ENCODE assay signal across 14 cellular contexts in genomic region chr18:62898359-62898758, GRCh38.
DNase-seq lines count a peak whose midpoint lies in the region; ATAC-seq and TF ChIP-seq lines count a peak whose summit lies in the region.
"Had no signal": no experiment of that assay in that cellular context is flagged by ENCODE, and none has a peak within 500 bp of the region (broad histone marks: within the 10 kb centered on the region; RNA-seq: fewer than 3 reads in every experiment).

No MANE protein-coding gene starts in this region.

- H3K27me3 ChIP-seq in thyroid gland = no peaks in the 10 kb centered on the region
- H3K27me3 ChIP-seq: heart right ventricle had no signal

- DNase-seq in GM12865 (ENCODE audit: low read depth) = peak; percentile 48
- DNase-seq in T-helper 2 cell treated with Interferon-gamma antibody and Interleukin-4, amounts not matched to agents 5 μg/mL and 100 μg/mL, for 36 hours (ENCODE audit: low spot score) = peak; percentile 41
- DNase-seq in thyroid gland = no peak
- no peak for DNase-seq in activated effector memory CD4-positive, alpha-beta T cell treated with Interleukin-2 at 50 U/mL for 16 hours
- DNase-seq in substantia nigra (lab: John Stamatoyannopoulos, UW) = no peak
- DNase-seq in RPMI8226 = no peak
- DNase-seq: heart right ventricle; naive thymus-derived CD4-positive, alpha-beta T cell; NCI-H446; SW 1271 had no signal

- H3K27ac Mint-ChIP-seq in T-helper 2 cell treated with Interferon-gamma antibody and Interleukin-4, amounts not matched to agents 5 μg/mL and 100 μg/mL, for 36 hours = no peak overlapping the region
- H3K27ac Mint-ChIP-seq: naive thymus-derived CD4-positive, alpha-beta T cell had no signal

- H3K36me3 ChIP-seq in thyroid gland = no peaks in the 10 kb centered on the region

- TF ChIP-seq POLR2A in thyroid gland (IDR thresholded peaks at IDR 0.05) = no peak

- WGBS in thyroid gland, 2 donors = 87 to 93% methylated on average over 2 of the region's 2 CpGs

- H3K4me1 ChIP-seq in thyroid gland = peaks cover 3% of the 10 kb centered on the region in 2 donors

- ATAC-seq in GM19351 (IDR thresholded peaks at IDR 0.05; ENCODE audit: unreplicated experiment) = peak; percentile 99
- ATAC-seq in HG02884 (IDR thresholded peaks at IDR 0.05; ENCODE audit: unreplicated experiment) = peak; percentile 98
- ATAC-seq: heart right ventricle; naive thymus-derived CD4-positive, alpha-beta T cell had no signal

- H3K4me3 ChIP-seq in GM12865 (ENCODE audit: low read depth, low read length) (no peak overlapping the region), thyroid gland (replicated peaks in 1 of 3) (no peak overlapping the region)
- H3K4me3 ChIP-seq: heart right ventricle, thoracic aorta had no signal

- H3K27me3 Mint-ChIP-seq in T-helper 2 cell treated with Interferon-gamma antibody and Interleukin-4, amounts not matched to agents 5 μg/mL and 100 μg/mL, for 36 hours (ENCODE audit: low read depth) = no peaks in the 10 kb centered on the region
- H3K27me3 Mint-ChIP-seq: naive thymus-derived CD4-positive, alpha-beta T cell had no signal

- no peak overlapping the region for H3K4me3 Mint-ChIP-seq in T-helper 2 cell treated with Interferon-gamma antibody and Interleukin-4, amounts not matched to agents 5 μg/mL and 100 μg/mL, for 36 hours
- H3K4me3 Mint-ChIP-seq: CD14-positive monocyte; naive thymus-derived CD4-positive, alpha-beta T cell had no signal

- H3K4me1 Mint-ChIP-seq in T-helper 2 cell treated with Interferon-gamma antibody and Interleukin-4, amounts not matched to agents 5 μg/mL and 100 μg/mL, for 36 hours (ENCODE audit: low read depth) = peaks cover 6% of the 10 kb centered on the region
- H3K4me1 Mint-ChIP-seq: CD14-positive monocyte had no signal

- H3K27ac ChIP-seq in thyroid gland (no peak overlapping the region), substantia nigra (ENCODE audit: low read depth, low read length, poor library complexity, severe bottlenecking) (no peak overlapping the region)
- H3K27ac ChIP-seq: heart right ventricle, thoracic aorta had no signal

- no peaks in the 10 kb centered on the region for H3K9me3 ChIP-seq in thyroid gland
- H3K9me3 ChIP-seq: heart right ventricle, thoracic aorta had no signal

- H3K9me3 Mint-ChIP-seq in T-helper 2 cell treated with Interferon-gamma antibody and Interleukin-4, amounts not matched to agents 5 μg/mL and 100 μg/mL, for 36 hours = no peaks in the 10 kb centered on the region
- H3K9me3 Mint-ChIP-seq: CD14-positive monocyte; naive thymus-derived CD4-positive, alpha-beta T cell had no signal

- intact Hi-C loops in thyroid gland (cut with DNase I) = no loop called here

- TF ChIP-seq CTCF in GM12865 (IDR thresholded peaks at IDR 0.05; ENCODE audit: insufficient read depth, low read depth, low read length, missing control alignments) (no peak), thyroid gland (IDR thresholded peaks at IDR 0.05) (no peak)

- peaks cover 22% of the 10 kb centered on the region for H3K36me3 Mint-ChIP-seq in T-helper 2 cell treated with Interferon-gamma antibody and Interleukin-4, amounts not matched to agents 5 μg/mL and 100 μg/mL, for 36 hours (ENCODE audit: low read depth)

Comparison
In these comparisons a context has a peak if more than half of its experiments do, and no peak if none do; other contexts are left out.
1. DNase-seq: peak in GM12865 (single experiment) and T-helper 2 cell treated with Interferon-gamma antibody and Interleukin-4, amounts not matched to agents 5 μg/mL and 100 μg/mL, for 36 hours (single experiment); none in thyroid gland (0 of 2), activated effector memory CD4-positive, alpha-beta T cell treated with Interleukin-2 at 50 U/mL for 16 hours (single experiment), substantia nigra (0 of 49) and RPMI8226 (single experiment).